Comparison of ENCODE assay signal across 1 cellular context in the genomic region with DNA sequence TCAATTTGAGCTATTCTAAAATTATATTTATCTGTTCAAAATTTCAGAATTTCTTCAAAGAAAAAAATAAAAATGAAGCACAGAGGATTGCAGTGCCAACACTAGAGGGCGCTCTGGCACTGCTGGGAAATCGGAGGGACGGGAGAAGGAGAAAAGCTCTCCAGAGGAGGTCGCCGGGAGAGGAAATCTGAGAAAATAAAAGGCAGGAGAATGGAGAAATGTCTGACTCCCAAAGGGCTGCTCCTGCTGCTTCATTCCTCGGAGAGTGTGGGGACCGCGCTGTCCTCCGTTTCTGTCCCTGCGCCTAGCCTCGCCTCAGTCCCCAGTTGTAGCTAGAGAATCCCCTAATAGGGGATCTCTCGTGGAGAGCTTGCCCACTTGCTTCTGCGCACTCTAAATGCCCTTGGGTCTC.
TF ChIP-seq lines count a peak whose summit lies in the region.

No MANE protein-coding gene starts in this region.

TF ChIP-seq in GM12878, 131 proteins besides CTCF, POLR2A, EP300 and RAD21:
- TF ChIP-seq TCF12 (IDR thresholded peaks at IDR 0.05; ENCODE audit: low read depth, low read length): no peak
- TF ChIP-seq SMC3 (IDR thresholded peaks at IDR 0.05; ENCODE audit: borderline replicate concordance, low read length): peak; percentile 82
- no peak for TF ChIP-seq NR2C2 (IDR thresholded peaks at IDR 0.05; ENCODE audit: borderline replicate concordance, control insufficient read depth, insufficient read length, low read depth)
- TF ChIP-seq ZNF622 (IDR thresholded peaks at IDR 0.05): no peak
- no peak for TF ChIP-seq GABPA (IDR thresholded peaks at IDR 0.05; ENCODE audit: low read depth)
- TF ChIP-seq ZNF384 (IDR thresholded peaks at IDR 0.05; ENCODE audit: borderline replicate concordance, low read depth, low read length): peak; percentile 75
- no peak for TF ChIP-seq BRCA1 (IDR thresholded peaks at IDR 0.05; ENCODE audit: low read depth, low read length)
- 0 out of 2 replicates have a peak, but pooled peaks have one; percentile 44 for TF ChIP-seq YY1 (IDR thresholded peaks at IDR 0.05; ENCODE audit: low read depth, low read length)
- no peak for TF ChIP-seq JUND (IDR thresholded peaks at IDR 0.05; ENCODE audit: low read depth, low read length)
- TF ChIP-seq, protein P1, sequence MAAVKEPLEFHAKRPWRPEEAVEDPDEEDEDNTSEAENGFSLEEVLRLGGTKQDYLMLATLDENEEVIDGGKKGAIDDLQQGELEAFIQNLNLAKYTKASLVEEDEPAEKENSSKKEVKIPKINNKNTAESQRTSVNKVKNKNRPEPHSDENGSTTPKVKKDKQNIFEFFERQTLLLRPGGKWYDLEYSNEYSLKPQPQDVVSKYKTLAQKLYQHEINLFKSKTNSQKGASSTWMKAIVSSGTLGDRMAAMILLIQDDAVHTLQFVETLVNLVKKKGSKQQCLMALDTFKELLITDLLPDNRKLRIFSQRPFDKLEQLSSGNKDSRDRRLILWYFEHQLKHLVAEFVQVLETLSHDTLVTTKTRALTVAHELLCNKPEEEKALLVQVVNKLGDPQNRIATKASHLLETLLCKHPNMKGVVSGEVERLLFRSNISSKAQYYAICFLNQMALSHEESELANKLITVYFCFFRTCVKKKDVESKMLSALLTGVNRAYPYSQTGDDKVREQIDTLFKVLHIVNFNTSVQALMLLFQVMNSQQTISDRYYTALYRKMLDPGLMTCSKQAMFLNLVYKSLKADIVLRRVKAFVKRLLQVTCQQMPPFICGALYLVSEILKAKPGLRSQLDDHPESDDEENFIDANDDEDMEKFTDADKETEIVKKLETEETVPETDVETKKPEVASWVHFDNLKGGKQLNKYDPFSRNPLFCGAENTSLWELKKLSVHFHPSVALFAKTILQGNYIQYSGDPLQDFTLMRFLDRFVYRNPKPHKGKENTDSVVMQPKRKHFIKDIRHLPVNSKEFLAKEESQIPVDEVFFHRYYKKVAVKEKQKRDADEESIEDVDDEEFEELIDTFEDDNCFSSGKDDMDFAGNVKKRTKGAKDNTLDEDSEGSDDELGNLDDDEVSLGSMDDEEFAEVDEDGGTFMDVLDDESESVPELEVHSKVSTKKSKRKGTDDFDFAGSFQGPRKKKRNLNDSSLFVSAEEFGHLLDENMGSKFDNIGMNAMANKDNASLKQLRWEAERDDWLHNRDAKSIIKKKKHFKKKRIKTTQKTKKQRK (IDR thresholded peaks at IDR 0.05; ENCODE audit: low read depth, low read length): no peak
- TF ChIP-seq ESRRA (IDR thresholded peaks at IDR 0.05; ENCODE audit: low read length): no peak
- 0 out of 2 replicates have a peak, but pooled peaks have one; percentile 13 for TF ChIP-seq FOXM1 (IDR thresholded peaks at IDR 0.05; ENCODE audit: low read depth, low read length)
- TF ChIP-seq NRF1 (conservative IDR thresholded peaks at IDR 0.05; ENCODE audit: low read depth, low read length): no peak
TF ChIP-seq in GM12878: peak in this region for 4.
